Comparison of ENCODE assay signal across 9 cellular contexts in genomic region chrX:55867254-55867653, GRCh38.
DNase-seq lines count a peak whose midpoint lies in the region; ATAC-seq, FAIRE-seq and TF ChIP-seq lines count a peak whose summit lies in the region.
"Had no signal": no experiment of that assay in that cellular context is flagged by ENCODE, and none has a peak within 500 bp of the region (broad histone marks: within the 10 kb centered on the region; RNA-seq: fewer than 3 reads in every experiment).

No MANE protein-coding gene starts in this region.

- H3K9ac ChIP-seq in astrocyte (ENCODE audit: low read length) = no peak overlapping the region

- H3K4me3 ChIP-seq in GM12865 (ENCODE audit: low read depth, low read length) (no peak overlapping the region), astrocyte (ENCODE audit: insufficient read depth, low read depth, low read length) (no peak overlapping the region), tibial artery (no peak overlapping the region)

- H3K27ac ChIP-seq in astrocyte (ENCODE audit: low read depth, low read length) (no peak overlapping the region), tibial artery (no peak overlapping the region)

- peaks cover 2% of the 10 kb centered on the region for H3K9me3 Mint-ChIP-seq in astrocyte (ENCODE audit: unreplicated experiment)

- no peaks in the 10 kb centered on the region for H3K27me3 Mint-ChIP-seq in astrocyte (ENCODE audit: low read depth, unreplicated experiment)

- H4K20me1 ChIP-seq in astrocyte (ENCODE audit: insufficient read depth, low read length) = no peaks in the 10 kb centered on the region

- no peak overlapping the region for H3K27ac Mint-ChIP-seq in astrocyte (ENCODE audit: unreplicated experiment)

- no peak overlapping the region for H3K4me3 Mint-ChIP-seq in astrocyte (ENCODE audit: unreplicated experiment)

- peak; percentile 83 for ATAC-seq in GM21360 (IDR thresholded peaks at IDR 0.05; ENCODE audit: unreplicated experiment)
- ATAC-seq in HG03342 (IDR thresholded peaks at IDR 0.05; ENCODE audit: unreplicated experiment) = peak; percentile 74

- H3K4me2 ChIP-seq in astrocyte (ENCODE audit: low read length) = no peak overlapping the region

- H3K36me3 Mint-ChIP-seq in astrocyte (ENCODE audit: low read depth, unreplicated experiment) = no peaks in the 10 kb centered on the region

- H2AFZ ChIP-seq in astrocyte (ENCODE audit: low read depth, low read length) = no peak overlapping the region

- no peaks in the 10 kb centered on the region for H3K36me3 ChIP-seq in astrocyte (ENCODE audit: insufficient read depth, low read length)
- H3K36me3 ChIP-seq in tibial artery = no peaks in the 10 kb centered on the region

- intact Hi-C loops in tibial artery (cut with DNase I; ENCODE audit: low total_unique reads) = no loop called here

- H3K4me1 Mint-ChIP-seq in astrocyte (ENCODE audit: low read depth, unreplicated experiment) = peaks cover 6% of the 10 kb centered on the region

- H3K9me3 ChIP-seq in astrocyte (ENCODE audit: insufficient read depth, low read depth, low read length) (no peaks in the 10 kb centered on the region), tibial artery (peaks cover 0 to 6% (median 0%) of the 10 kb centered on the region in 3 donors)

- no peaks in the 10 kb centered on the region for H3K4me1 ChIP-seq in astrocyte (ENCODE audit: insufficient read depth, low read length)
- H3K4me1 ChIP-seq in tibial artery = no peaks in the 10 kb centered on the region

- H3K27me3 ChIP-seq in astrocyte (ENCODE audit: insufficient read depth, low read length) (no peaks in the 10 kb centered on the region), tibial artery (no peaks in the 10 kb centered on the region)

- TF ChIP-seq CTCF in GM12865 (IDR thresholded peaks at IDR 0.05; ENCODE audit: insufficient read depth, low read depth, low read length, missing control alignments) (no peak), astrocyte (IDR thresholded peaks at IDR 0.05; ENCODE audit: insufficient read depth, low read depth, low read length) (no peak), tibial artery (IDR thresholded peaks at IDR 0.05) (no peak)

- no peaks in the 10 kb centered on the region for H3K79me2 ChIP-seq in astrocyte (ENCODE audit: insufficient read depth, low read length)

- DNase-seq in GM12865 (ENCODE audit: low read depth) = peak; percentile 81
- DNase-seq in astrocyte (ENCODE audit: low read depth) = peak; percentile 1
- no peak for DNase-seq in putamen (ENCODE audit: low spot score)
- DNase-seq in NCI-H2196 treated with DMSO at 0.1 percent for 48 hours (lab: John Stamatoyannopoulos, UW; ENCODE audit: unreplicated experiment) = no peak
- no peak for DNase-seq in tibial artery
- no peak for DNase-seq in COLO668 (lab: John Stamatoyannopoulos, UW; ENCODE audit: unreplicated experiment)
- DNase-seq: head of caudate nucleus had no signal

- FAIRE-seq in astrocyte (lab: Jason Lieb, UNC) = no peak

Comparison
In these comparisons a context has a peak if more than half of its experiments do, and no peak if none do; other contexts are left out.
1. DNase-seq: peak in GM12865 (single experiment) and astrocyte (single experiment); none in putamen (single experiment), NCI-H2196 treated with DMSO at 0.1 percent for 48 hours (single experiment), tibial artery (0 of 2) and COLO668 (single experiment).